16 cellular contexts compared by ENCODE assay signal in the genomic region with DNA sequence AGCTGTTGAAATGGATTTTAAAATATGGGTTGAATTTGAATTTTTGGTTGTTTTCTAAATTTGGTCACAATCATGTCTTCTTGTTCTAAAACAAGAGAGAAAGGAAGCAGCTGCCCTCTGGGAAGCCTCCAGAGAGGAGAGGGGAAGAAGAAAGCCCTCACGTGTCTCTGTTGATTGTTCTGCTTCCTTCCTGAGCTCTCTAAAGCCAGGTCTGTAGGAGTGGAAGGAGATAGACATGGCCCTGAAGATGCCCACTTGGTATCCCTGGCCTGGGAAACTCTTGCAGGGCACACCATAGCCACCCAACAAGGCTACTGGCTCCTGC. TPM values are rescaled to one million over a fixed set of nuclear protein-coding genes. Genes with fewer than 3 reads are reported as not detected.
DNase-seq lines count a peak whose midpoint lies in the region; ATAC-seq and TF ChIP-seq lines count a peak whose summit lies in the region.
"Had no signal": no experiment of that assay in that cellular context is flagged by ENCODE, and none has a peak within 500 bp of the region (broad histone marks: within the 10 kb centered on the region; RNA-seq: fewer than 3 reads in every experiment).

No MANE protein-coding gene starts in this region.

- H3K9ac ChIP-seq in PC-3 (ENCODE audit: low read length): peak overlapping the region; percentile 18; the same call in 1 of the 2 replicates

- peak overlapping the region; percentile 57 for H3K4me2 ChIP-seq in PC-3 (ENCODE audit: low read length)
- no peak overlapping the region for H3K4me2 ChIP-seq in PC-9

- no peak for DNase-seq in Calu3
- DNase-seq in PC-3: no peak
- DNase-seq in left ventricle myocardium superior: no peak
- DNase-seq in sciatic nerve (ENCODE audit: low spot score): no peak
- no peak for DNase-seq in kidney glomerular epithelial cell (lab: John Stamatoyannopoulos, UW)
- DNase-seq in PC-9: no peak
- DNase-seq in BE2C: no peak
- DNase-seq: activated effector memory CD4-positive, alpha-beta T cell treated with anti-CD3 and anti-CD28 coated beads, Interleukin-2, amount 50 U/mL, for 16 hours; glutamatergic neuron; NCI-H510A treated with DMSO at 0.1 percent for 48 hours; occipital lobe; stimulated activated CD8-positive, alpha-beta memory T cell treated with anti-CD3 and anti-CD28 coated beads, Interleukin-4, amount 100 ng/mL, for 48 hours had no signal

- peaks cover 12% of the 10 kb centered on the region for H3K4me1 Mint-ChIP-seq in Calu3 (ENCODE audit: low read depth, unreplicated experiment)
- H3K4me1 Mint-ChIP-seq: B cell had no signal

- peak overlapping the region; percentile 72 for H3K27ac Mint-ChIP-seq in Calu3 (ENCODE audit: unreplicated experiment)
- H3K27ac Mint-ChIP-seq: B cell had no signal

- POLR2A ChIA-PET in PC-3 (lab: Charles Lee; ENCODE audit: unreplicated experiment): no interaction called here
- POLR2A ChIA-PET in PC-9 (lab: Charles Lee; ENCODE audit: unreplicated experiment): no interaction called here

- H3K4me3 Mint-ChIP-seq in Calu3 (ENCODE audit: low read depth, unreplicated experiment): no peak overlapping the region
- H3K4me3 Mint-ChIP-seq: activated CD8-positive, alpha-beta T cell treated with anti-CD3 and anti-CD28 coated beads for 36 hours; B cell had no signal

- H3K9me3 ChIP-seq in PC-3 (ENCODE audit: low read length) (no peaks in the 10 kb centered on the region), PC-9 (ENCODE audit: insufficient read depth, low read depth) (no peaks in the 10 kb centered on the region), BE2C (no peaks in the 10 kb centered on the region)

- H3K27ac ChIP-seq in PC-3 (ENCODE audit: low read length) (peak overlapping the region; percentile 60), PC-9 (no peak overlapping the region)
- H3K27ac ChIP-seq: brain microvascular endothelial cell had no signal

- H3K9me3 Mint-ChIP-seq in Calu3 (ENCODE audit: low read depth, unreplicated experiment): peaks cover 2% of the 10 kb centered on the region
- H3K9me3 Mint-ChIP-seq: activated CD8-positive, alpha-beta T cell treated with anti-CD3 and anti-CD28 coated beads for 36 hours had no signal

- H3K4me3 ChIP-seq in PC-3 (ENCODE audit: low read length): no peak overlapping the region
- no peak overlapping the region for H3K4me3 ChIP-seq in PC-9
- no peak overlapping the region for H3K4me3 ChIP-seq in BE2C (ENCODE audit: low read depth, low read length)

- H4K20me1 ChIP-seq in PC-3 (ENCODE audit: low read length) (no peaks in the 10 kb centered on the region), PC-9 (ENCODE audit: insufficient read depth) (no peaks in the 10 kb centered on the region)

- no TSS peak for BruUV-seq in Calu3 (replicated peaks; lab: Mats Ljungman, UMichigan)
- BruUV-seq in PC-3 (replicated peaks; lab: Mats Ljungman, UMichigan): no TSS peak
- no TSS peak for BruUV-seq in PC-9 (replicated peaks; lab: Mats Ljungman, UMichigan)

- CTCF ChIA-PET in Calu3 (lab: Charles Lee): no interaction called here
- CTCF ChIA-PET in PC-3 (lab: Charles Lee): no interaction called here
- CTCF ChIA-PET in PC-9 (lab: Charles Lee): no interaction called here

- intact Hi-C loops in Calu3 (cut with micrococcal nuclease; ENCODE audit: unreplicated experiment) (no loop called here), PC-3 (cut with micrococcal nuclease) (no loop called here), left ventricle myocardium superior (cut with micrococcal nuclease) (loop anchor here (10.0 kb wide), 1 partner anchor 48 kb away; no protein-coding TSS in a partner anchor), sciatic nerve (cut with DNase I) (no loop called here), PC-9 (cut with micrococcal nuclease; ENCODE audit: unreplicated experiment) (no loop called here)

- H3K4me1 ChIP-seq in PC-3 (ENCODE audit: insufficient read depth, low read length) (peaks cover 35% of the 10 kb centered on the region), PC-9 (replicated peaks; ENCODE audit: insufficient read depth) (peaks cover 23% of the 10 kb centered on the region), BE2C (no peaks in the 10 kb centered on the region)

- TF ChIP-seq CTCF in Calu3 (IDR thresholded peaks at IDR 0.05; ENCODE audit: unreplicated experiment) (no peak), PC-3 (conservative IDR thresholded peaks at IDR 0.05; ENCODE audit: low read depth, low read length) (no peak), PC-9 (conservative IDR thresholded peaks at IDR 0.05) (no peak), BE2C (IDR thresholded peaks at IDR 0.05; ENCODE audit: low read depth, low read length) (no peak)

- H3K9me2 ChIP-seq in PC-3 (replicated peaks; ENCODE audit: low read length): no peaks in the 10 kb centered on the region
- no peaks in the 10 kb centered on the region for H3K9me2 ChIP-seq in PC-9 (ENCODE audit: insufficient read depth)

- H3K36me3 ChIP-seq in PC-3 (ENCODE audit: low read depth, low read length) (no peaks in the 10 kb centered on the region), PC-9 (ENCODE audit: low read depth) (no peaks in the 10 kb centered on the region), BE2C (no peaks in the 10 kb centered on the region)
- H3K36me3 ChIP-seq: brain microvascular endothelial cell had no signal

- H3F3A ChIP-seq in PC-3 (ENCODE audit: low read length, unreplicated experiment): no peaks in the 10 kb centered on the region
- no peaks in the 10 kb centered on the region; the same call in 1 of the 2 replicates for H3F3A ChIP-seq in PC-9 (ENCODE audit: insufficient read depth, low read depth)

- H2AFZ ChIP-seq in PC-3 (ENCODE audit: low read length) (no peak overlapping the region), PC-9 (no peak overlapping the region)

- no peaks in the 10 kb centered on the region for H3K36me3 Mint-ChIP-seq in Calu3 (ENCODE audit: insufficient read depth, unreplicated experiment)

- ATAC-seq in PC-3 (no peak), left ventricle myocardium superior (peak; percentile 27), sciatic nerve (peak; percentile 19), HG03108 (IDR thresholded peaks at IDR 0.05; ENCODE audit: unreplicated experiment) (no peak)
- ATAC-seq: activated CD8-positive, alpha-beta T cell treated with anti-CD3 and anti-CD28 coated beads for 36 hours had no signal

- peaks cover 19% of the 10 kb centered on the region for H3K27me3 Mint-ChIP-seq in Calu3 (ENCODE audit: unreplicated experiment)

- H3K79me2 ChIP-seq in PC-3 (ENCODE audit: low read length) (no peaks in the 10 kb centered on the region), PC-9 (ENCODE audit: low read depth) (no peaks in the 10 kb centered on the region)

- no peaks in the 10 kb centered on the region for H3K27me3 ChIP-seq in PC-3 (ENCODE audit: low read length)
- no peaks in the 10 kb centered on the region for H3K27me3 ChIP-seq in PC-9 (ENCODE audit: insufficient read depth, low read depth)
- no peaks in the 10 kb centered on the region for H3K27me3 ChIP-seq in BE2C
- H3K27me3 ChIP-seq: brain microvascular endothelial cell had no signal

RNA-seq across cellular contexts. Expression of a gene that starts 59.6 kb away (rescaled TPM):
- total RNA-seq in Calu3 (2022) (49.2 and 51.2 TPM in 2 replicates), PC-3 (2014; rRNA removed) (14.8 and 24.8 TPM in 2 replicates), left ventricle myocardium superior (0.64 TPM), sciatic nerve (10.7 TPM), PC-9 (2021) (50.3 and 52.9 TPM in 2 replicates)
- not detected for polyA plus RNA-seq in BE2C (2012; ENCODE audit: insufficient read depth, insufficient read length, low read depth)

Comparison
In these comparisons a context has a peak if more than half of its experiments do, and no peak if none do; other contexts are left out.
1. ATAC-seq: peak in left ventricle myocardium superior (single experiment) and sciatic nerve (single experiment); none in PC-3 (single experiment) and HG03108 (single experiment).